28 cellular contexts compared by ENCODE assay signal in the genomic region with DNA sequence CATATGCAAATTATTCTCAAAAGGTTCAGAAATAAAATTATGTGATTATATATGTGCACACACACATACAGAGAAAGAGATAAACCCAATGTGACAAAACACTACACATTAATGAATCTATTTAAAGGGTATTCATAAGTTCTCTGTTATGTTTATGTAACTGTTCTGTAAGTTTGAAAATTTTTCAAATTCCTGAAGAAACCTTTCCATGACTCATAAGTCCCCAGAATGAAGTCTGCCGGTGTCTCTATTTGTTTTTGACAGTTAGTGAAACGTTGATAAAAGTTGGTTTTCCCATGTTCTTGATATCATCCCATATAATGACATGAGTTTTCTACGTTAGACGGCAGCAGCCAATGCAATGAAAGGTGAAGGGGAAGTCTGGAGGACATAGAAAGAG.
DNase-seq lines count a peak whose midpoint lies in the region; ATAC-seq, FAIRE-seq and TF ChIP-seq lines count a peak whose summit lies in the region.
"Had no signal": no experiment of that assay in that cellular context is flagged by ENCODE, and none has a peak within 500 bp of the region (broad histone marks: within the 10 kb centered on the region; RNA-seq: fewer than 3 reads in every experiment).

No MANE protein-coding gene starts in this region.

- ATAC-seq in GM21390 (IDR thresholded peaks at IDR 0.05; ENCODE audit: unreplicated experiment): no peak
- no peak for ATAC-seq in psoas muscle
- ATAC-seq: CD8-positive, alpha-beta T cell; GM12878; heart right ventricle; lower lobe of right lung; right lobe of liver; WTC11 had no signal

- no peak overlapping the region for H2BK120ac ChIP-seq in mesendoderm (ENCODE audit: low read depth, low read length)

- H2AK5ac ChIP-seq in mesendoderm (ENCODE audit: low read length): no peak overlapping the region

- H3K4ac ChIP-seq in mesendoderm (ENCODE audit: low read depth, low read length): no peak overlapping the region

- TF ChIP-seq CTCF in AG10803 (conservative IDR thresholded peaks at IDR 0.05; ENCODE audit: low read length) (no peak), endothelial cell of umbilical vein (IDR thresholded peaks at IDR 0.05; ENCODE audit: extremely low read depth in 1 of 2, insufficient read depth in 1 of 2, low read depth in 1 of 2, low read length in 2 of 2) (no peak), psoas muscle (IDR thresholded peaks at IDR 0.05) (no peak)

- H3K4me2 ChIP-seq in endothelial cell of umbilical vein (ENCODE audit: insufficient read depth, low read length): no peak overlapping the region
- no peak overlapping the region for H3K4me2 ChIP-seq in mesendoderm (ENCODE audit: low read length)
- H3K4me2 ChIP-seq: PC-9 had no signal

- no peaks in the 10 kb centered on the region for H3K27me3 ChIP-seq in endothelial cell of umbilical vein (ENCODE audit: control insufficient read depth in 2 of 2, insufficient read depth in 2 of 2, low read length in 2 of 2)
- no peaks in the 10 kb centered on the region for H3K27me3 ChIP-seq in mesendoderm (ENCODE audit: insufficient read depth, low read length, poor library complexity)
- no peaks in the 10 kb centered on the region for H3K27me3 ChIP-seq in psoas muscle (ENCODE audit: insufficient read depth in 3 of 3, low read length in 2 of 3)
- H3K27me3 ChIP-seq: esophagus muscularis mucosa, heart right ventricle, right lobe of liver, SJCRH30, uterus had no signal

- no peak for TF ChIP-seq POLR2A in endothelial cell of umbilical vein (IDR thresholded peaks at IDR 0.05; ENCODE audit: low read depth, low read length)

- no peak overlapping the region for H3K27ac ChIP-seq in endothelial cell of umbilical vein (ENCODE audit: insufficient read depth, low read depth, low read length)
- no peak overlapping the region for H3K27ac ChIP-seq in mesendoderm (ENCODE audit: low read depth, low read length)
- H3K27ac ChIP-seq in psoas muscle: no peak overlapping the region
- H3K27ac ChIP-seq: esophagus muscularis mucosa, heart right ventricle, lower lobe of right lung, PC-9, right lobe of liver, SJCRH30, uterus had no signal

- H3K79me1 ChIP-seq in mesendoderm (ENCODE audit: low read length): no peaks in the 10 kb centered on the region

- H3K79me2 ChIP-seq in endothelial cell of umbilical vein (ENCODE audit: control insufficient read depth, insufficient read depth, low read length): no peaks in the 10 kb centered on the region
- no peaks in the 10 kb centered on the region for H3K79me2 ChIP-seq in mesendoderm (ENCODE audit: control insufficient read depth, insufficient read depth, low read length)

- H3K4me3 ChIP-seq in AG10803 (ENCODE audit: low read length) (no peak overlapping the region), endothelial cell of umbilical vein (replicated peaks in 1 of 3; ENCODE audit: insufficient read depth in 1 of 3, low read depth in 1 of 3, low read length in 3 of 3) (no peak overlapping the region), mesendoderm (ENCODE audit: low read length) (no peak overlapping the region), psoas muscle (no peak overlapping the region)
- H3K4me3 ChIP-seq: esophagus muscularis mucosa, GM12878, heart right ventricle, lower lobe of right lung, PC-9, right lobe of liver, SJCRH30, uterus had no signal

- no peaks in the 10 kb centered on the region for H3K9me3 ChIP-seq in endothelial cell of umbilical vein (replicated peaks; ENCODE audit: control insufficient read depth, insufficient read depth, low read length)
- no peaks in the 10 kb centered on the region for H3K9me3 ChIP-seq in psoas muscle
- H3K9me3 ChIP-seq: esophagus muscularis mucosa, heart right ventricle, lower lobe of right lung, right lobe of liver, SJCRH30, uterus had no signal

- no CpG with 5 or more reads among the region's 4 CpGs for WGBS in mesendoderm (ENCODE audit: extremely low coverage, insufficient coverage, low lambda C conversion rate)
- WGBS in psoas muscle, 3 donors: 59 to 72% (median 65%) methylated on average over 4 of the region's 4 CpGs

- dilution Hi-C loops in endothelial cell of umbilical vein (cut with MboI; ENCODE audit: extremely low pct_ligation_motif_present, low sequenced_read_pairs): no loop called here

- POLR2A ChIA-PET in endothelial cell of umbilical vein (lab: Charles Lee): no interaction called here

- no peak overlapping the region for H3K56ac ChIP-seq in mesendoderm (ENCODE audit: low read length)

- no peak overlapping the region for H3K9ac ChIP-seq in endothelial cell of umbilical vein (replicated peaks; ENCODE audit: extremely low read depth, insufficient read depth, low read length)
- H3K9ac ChIP-seq in mesendoderm (ENCODE audit: low read length): no peak overlapping the region

- no peaks in the 10 kb centered on the region for H3K9me1 ChIP-seq in endothelial cell of umbilical vein (replicated peaks; ENCODE audit: control insufficient read depth, extremely low read depth, insufficient read depth, low read length)

- no TSS peak for BruUV-seq in endothelial cell of umbilical vein (replicated peaks; lab: Mats Ljungman, UMichigan)

- H3K36me3 ChIP-seq in endothelial cell of umbilical vein (ENCODE audit: control insufficient read depth in 2 of 2, extremely low read depth in 1 of 2, insufficient read depth in 2 of 2, low read length in 2 of 2) (no peaks in the 10 kb centered on the region), mesendoderm (ENCODE audit: control insufficient read depth, insufficient read depth, low read length) (no peaks in the 10 kb centered on the region), psoas muscle (ENCODE audit: insufficient read depth in 1 of 2, low read depth in 1 of 2) (no peaks in the 10 kb centered on the region)
- H3K36me3 ChIP-seq: esophagus muscularis mucosa, heart right ventricle, lower lobe of right lung, right lobe of liver, SJCRH30, uterus had no signal

- no peak overlapping the region for H3K18ac ChIP-seq in mesendoderm (ENCODE audit: low read length)

- CTCF ChIA-PET in endothelial cell of umbilical vein (lab: Charles Lee): no interaction called here

- FAIRE-seq in RCC 7860 (lab: Jason Lieb, UNC) (no peak), endothelial cell of umbilical vein (lab: Jason Lieb, UNC) (no peak)
- FAIRE-seq: GM12878, GM19239 had no signal

- intact Hi-C loops in endothelial cell of umbilical vein (cut with micrococcal nuclease) (no loop called here), psoas muscle (cut with DNase I) (no loop called here)

- no peak overlapping the region for H2BK15ac ChIP-seq in mesendoderm (replicated peaks; ENCODE audit: low read depth)

- H2BK5ac ChIP-seq in mesendoderm (ENCODE audit: low read length): no peak overlapping the region

- DNase-seq in AG10803 (ENCODE audit: low read depth): peak; percentile 4
- peak; percentile 22 for DNase-seq in RCC 7860 (ENCODE audit: low spot score)
- peak; percentile 6 for DNase-seq in endothelial cell of umbilical vein (ENCODE audit: low read depth, low spot score)
- DNase-seq in mesendoderm: peak; percentile 13
- no peak for DNase-seq in NCI-H128 (lab: John Stamatoyannopoulos, UW; ENCODE audit: unreplicated experiment)
- no peak for DNase-seq in psoas muscle
- no peak for DNase-seq in activated effector memory CD4-positive, alpha-beta T cell treated with anti-CD3 and anti-CD28 coated beads, Interleukin-2, amount 50 U/mL, for 16 hours
- DNase-seq: activated CD4-positive, alpha-beta memory T cell treated with anti-CD3 and anti-CD28 coated beads, Interleukin-2, amount 10 ng/mL, durations not matched to agents 7 days and 5 days; activated gamma-delta T cell treated with Interleukin-2 at 50 U/mL for 16 hours; activated T-cell treated with anti-CD3 and anti-CD28 coated beads for 4 hours; amygdala; CD8-positive, alpha-beta T cell; heart right ventricle; immature natural killer cell; KG1; lower lobe of right lung; NCI-H1048; NCI-H2029; NCI-H345; PC-9; right lobe of liver; SJCRH30; uterus had no signal

- no peaks in the 10 kb centered on the region for H4K20me1 ChIP-seq in endothelial cell of umbilical vein (replicated peaks; ENCODE audit: control insufficient read depth, extremely low read depth, insufficient read depth, low read length)

- no peak overlapping the region for H3K23ac ChIP-seq in mesendoderm (ENCODE audit: low read length)

- no peak overlapping the region for H4K5ac ChIP-seq in mesendoderm (ENCODE audit: low read length)

- H2AFZ ChIP-seq in endothelial cell of umbilical vein (ENCODE audit: low read depth, low read length): no peak overlapping the region
- H2AFZ ChIP-seq: PC-9 had no signal

- H4K8ac ChIP-seq in mesendoderm (ENCODE audit: low read depth, low read length): no peak overlapping the region

- H3K4me1 ChIP-seq in endothelial cell of umbilical vein (ENCODE audit: control insufficient read depth, extremely low read depth, insufficient read depth, low read length) (no peaks in the 10 kb centered on the region), mesendoderm (ENCODE audit: control insufficient read depth, low read depth, low read length) (no peaks in the 10 kb centered on the region), psoas muscle (no peaks in the 10 kb centered on the region)
- H3K4me1 ChIP-seq: heart right ventricle, lower lobe of right lung, right lobe of liver, SJCRH30, uterus had no signal

TF ChIP-seq in endothelial cell of umbilical vein, 7 proteins besides CTCF, POLR2A, EP300 and RAD21:
- TF ChIP-seq EZH2 (IDR thresholded peaks at IDR 0.05; ENCODE audit: borderline replicate concordance, low read depth, low read length, severe bottlenecking): no peak
- TF ChIP-seq MYC (IDR thresholded peaks at IDR 0.05; ENCODE audit: low read depth, low read length): no peak
- TF ChIP-seq JUN (IDR thresholded peaks at IDR 0.05; ENCODE audit: borderline replicate concordance, insufficient read depth, insufficient read length, low read depth): no peak
- TF ChIP-seq FOS (IDR thresholded peaks at IDR 0.05; ENCODE audit: borderline replicate concordance, insufficient read depth, low read length): no peak
- TF ChIP-seq POLR2AphosphoS5 (IDR thresholded peaks at IDR 0.05; ENCODE audit: insufficient read depth, low read depth, low read length): no peak
- no peak for TF ChIP-seq GATA2 (IDR thresholded peaks at IDR 0.05; ENCODE audit: insufficient read depth, insufficient read length, low read depth, low read length)
- TF ChIP-seq, protein P1, sequence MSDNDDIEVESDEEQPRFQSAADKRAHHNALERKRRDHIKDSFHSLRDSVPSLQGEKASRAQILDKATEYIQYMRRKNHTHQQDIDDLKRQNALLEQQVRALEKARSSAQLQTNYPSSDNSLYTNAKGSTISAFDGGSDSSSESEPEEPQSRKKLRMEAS (IDR thresholded peaks at IDR 0.05; ENCODE audit: insufficient read depth, insufficient read length): no peak

Comparison
In these comparisons a context has a peak if more than half of its experiments do, and no peak if none do; other contexts are left out.
1. DNase-seq: peak in AG10803 (single experiment), RCC 7860 (single experiment), endothelial cell of umbilical vein (single experiment) and mesendoderm (single experiment); none in NCI-H128 (single experiment), psoas muscle (0 of 2) and activated effector memory CD4-positive, alpha-beta T cell treated with anti-CD3 and anti-CD28 coated beads, Interleukin-2, amount 50 U/mL, for 16 hours (single experiment).